ENCODE assay signal across 13 cellular contexts in the genomic region with DNA sequence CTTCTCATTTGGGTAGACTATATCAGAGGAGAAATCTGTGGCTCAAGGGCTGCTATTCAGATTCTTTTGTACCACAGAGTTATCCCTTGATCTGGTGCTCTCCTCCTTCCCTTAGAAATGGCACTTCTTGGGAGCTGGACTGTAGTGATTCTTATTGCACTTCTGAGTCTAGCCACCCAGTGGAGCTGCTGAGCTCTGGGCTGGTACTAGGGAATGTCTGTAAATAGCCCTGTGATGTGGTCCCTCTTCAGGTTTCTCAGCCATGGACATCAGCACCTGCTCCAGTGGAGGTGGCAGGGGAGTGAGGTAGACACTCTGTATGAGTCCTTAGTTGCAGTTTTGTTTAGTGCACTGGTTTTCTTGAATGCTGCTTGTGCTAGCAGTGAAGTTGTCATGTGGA.
DNase-seq lines count a peak whose midpoint lies in the region; ATAC-seq and TF ChIP-seq lines count a peak whose summit lies in the region.
"Had no signal": no experiment of that assay in that cellular context is flagged by ENCODE, and none has a peak within 500 bp of the region (broad histone marks: within the 10 kb centered on the region; RNA-seq: fewer than 3 reads in every experiment).

No MANE protein-coding gene starts in this region.

- H4K8ac ChIP-seq in mesenchymal stem cell (ENCODE audit: low read length) = no peak overlapping the region

- H2BK5ac ChIP-seq in mesenchymal stem cell (ENCODE audit: low read depth, low read length, poor library complexity, severe bottlenecking) = no peak overlapping the region

- no peak overlapping the region for H3K4me3 ChIP-seq in GM12865 (ENCODE audit: low read depth, low read length)
- no peak overlapping the region for H3K4me3 ChIP-seq in mesenchymal stem cell (ENCODE audit: insufficient read depth in 1 of 2, low read depth in 1 of 2, low read length in 2 of 2)
- H3K4me3 ChIP-seq: ovary had no signal

- H3K36me3 Mint-ChIP-seq in activated naive CD4-positive, alpha-beta T cell treated with anti-CD3 and anti-CD28 coated beads, Interleukin-2, amount 50 U/mL, for 72 hours = peaks cover 0 to 7% of the 10 kb centered on the region in 2 donors

- no peak overlapping the region for H3K23ac ChIP-seq in mesenchymal stem cell (ENCODE audit: low read length in 2 of 2)

- H3K27ac Mint-ChIP-seq in activated naive CD4-positive, alpha-beta T cell treated with anti-CD3 and anti-CD28 coated beads, Interleukin-2, amount 50 U/mL, for 72 hours = no peak overlapping the region
- H3K27ac Mint-ChIP-seq: activated CD8-positive, alpha-beta T cell treated with anti-CD3 and anti-CD28 coated beads for 36 hours; activated naive CD8-positive, alpha-beta T cell treated with anti-CD3 and anti-CD28 coated beads, Interleukin-2, amount 50 U/mL, for 24 hours had no signal

- no peaks in the 10 kb centered on the region for H3K36me3 ChIP-seq in mesenchymal stem cell (ENCODE audit: control insufficient read depth in 1 of 2, insufficient read depth in 2 of 2, low read depth in 1 of 2, low read length in 2 of 2)
- H3K36me3 ChIP-seq: ovary had no signal

- no peak for TF ChIP-seq POLR2A in GM18505 (IDR thresholded peaks at IDR 0.05; ENCODE audit: borderline replicate concordance, extremely low read depth, insufficient read depth, insufficient read length)

- H3K4ac ChIP-seq in mesenchymal stem cell (ENCODE audit: low read depth in 1 of 2, low read length in 2 of 2) = no peak overlapping the region

- H4K91ac ChIP-seq in mesenchymal stem cell (ENCODE audit: low read length) = no peak overlapping the region

- no peaks in the 10 kb centered on the region for H3K79me1 ChIP-seq in mesenchymal stem cell (replicated peaks; ENCODE audit: low read length, poor library complexity, severe bottlenecking)

- no peak overlapping the region for H3K18ac ChIP-seq in mesenchymal stem cell (ENCODE audit: low read depth in 1 of 2, low read length in 2 of 2)

- TF ChIP-seq CTCF in GM12865 (IDR thresholded peaks at IDR 0.05; ENCODE audit: insufficient read depth, low read depth, low read length, missing control alignments) = peak; percentile 35

- DNase-seq in GM12865 (ENCODE audit: low read depth) (no peak), HT-29 (ENCODE audit: low spot score) (peak; percentile 38), SK-N-DZ (ENCODE audit: low spot score) (peak; percentile 39), mesenchymal stem cell (peak; percentile 19), dermis blood vessel endothelial cell (no peak), cortex of kidney (lab: John Stamatoyannopoulos, UW) (no peak)
- no peak for DNase-seq in activated naive CD4-positive, alpha-beta T cell treated with anti-CD3 and anti-CD28 coated beads, Interleukin-2, amount 50 U/mL, for 72 hours (ENCODE audit: low spot score in 2 of 2)
- DNase-seq: activated CD8-positive, alpha-beta T cell treated with anti-CD3 and anti-CD28 coated beads for 36 hours; activated naive CD8-positive, alpha-beta T cell treated with anti-CD3 and anti-CD28 coated beads, Interleukin-2, amount 50 U/mL, for 24 hours; kidney glomerular epithelial cell; NCI-H187; ovary had no signal

- no peak overlapping the region for H2BK12ac ChIP-seq in mesenchymal stem cell (ENCODE audit: low read length in 2 of 2)

- peaks cover 22 to 27% of the 10 kb centered on the region in 2 donors for H3K9me3 Mint-ChIP-seq in activated naive CD4-positive, alpha-beta T cell treated with anti-CD3 and anti-CD28 coated beads, Interleukin-2, amount 50 U/mL, for 72 hours

- no peak for ATAC-seq in activated naive CD4-positive, alpha-beta T cell treated with anti-CD3 and anti-CD28 coated beads, Interleukin-2, amount 50 U/mL, for 72 hours
- no peak for ATAC-seq in GM18505 (IDR thresholded peaks at IDR 0.05; ENCODE audit: unreplicated experiment)
- ATAC-seq: activated CD8-positive, alpha-beta T cell treated with anti-CD3 and anti-CD28 coated beads for 36 hours; activated naive CD8-positive, alpha-beta T cell treated with anti-CD3 and anti-CD28 coated beads, Interleukin-2, amount 50 U/mL, for 24 hours had no signal

- H2AFZ ChIP-seq in mesenchymal stem cell (ENCODE audit: low read depth, low read length) = no peak overlapping the region

- H3K14ac ChIP-seq in mesenchymal stem cell (ENCODE audit: low read length in 2 of 2) = no peak overlapping the region

- peaks cover 2% of the 10 kb centered on the region for H3K4me1 ChIP-seq in mesenchymal stem cell (ENCODE audit: control insufficient read depth, insufficient read depth, low read depth, low read length)

- no peak overlapping the region for H2AK5ac ChIP-seq in mesenchymal stem cell (ENCODE audit: low read length, severe bottlenecking)

- no peak overlapping the region for H3K27ac ChIP-seq in mesenchymal stem cell (ENCODE audit: low read length, poor library complexity, severe bottlenecking)
- H3K27ac ChIP-seq: ovary had no signal

- H2BK15ac ChIP-seq in mesenchymal stem cell (ENCODE audit: low read depth, poor library complexity, severe bottlenecking) = no peak overlapping the region

- no peak overlapping the region for H2BK120ac ChIP-seq in mesenchymal stem cell (ENCODE audit: low read depth, low read length)

- no peak overlapping the region for H3K9ac ChIP-seq in mesenchymal stem cell (ENCODE audit: low read length)

- H3K4me2 ChIP-seq in mesenchymal stem cell (ENCODE audit: low read length, poor library complexity, severe bottlenecking) = no peak overlapping the region

- H3K27me3 ChIP-seq in mesenchymal stem cell (ENCODE audit: control insufficient read depth in 1 of 2, insufficient read depth in 1 of 2, low read length in 2 of 2) = no peaks in the 10 kb centered on the region
- H3K27me3 ChIP-seq: ovary had no signal

- H3K9me3 ChIP-seq in mesenchymal stem cell (ENCODE audit: control insufficient read depth, low read length) = peaks cover 6% of the 10 kb centered on the region
- H3K9me3 ChIP-seq: ovary had no signal

Comparison
In these comparisons a context has a peak if more than half of its experiments do, and no peak if none do; other contexts are left out.
1. DNase-seq: peak in HT-29 (single experiment), SK-N-DZ (single experiment) and mesenchymal stem cell (single experiment); none in GM12865 (single experiment), dermis blood vessel endothelial cell (single experiment), activated naive CD4-positive, alpha-beta T cell treated with anti-CD3 and anti-CD28 coated beads, Interleukin-2, amount 50 U/mL, for 72 hours (0 of 2) and cortex of kidney (single experiment).